Comparison of ENCODE assay signal across 18 cellular contexts in genomic region chr3:136311256-136311655, GRCh38.
"Had no signal": no experiment of that assay in that cellular context is flagged by ENCODE, and none has a peak within 500 bp of the region (broad histone marks: within the 10 kb centered on the region; RNA-seq: fewer than 3 reads in every experiment).

No MANE protein-coding gene starts in this region.

- H3K27me3 ChIP-seq: MG63, SJCRH30 had no signal

- H3K4me3 ChIP-seq: MG63, SJCRH30 had no signal

- FAIRE-seq: HepG2 had no signal

- DNase-seq: Karpas-422, KG1, MG63, NCI-H1092 treated with DMSO at 0.1 percent for 48 hours, NCI-H1436, NCI-H187, NCI-H2029, NCI-H2081 treated with DMSO at 0.1 percent for 48 hours, NCI-H2171, NCI-H226, NCI-H446, NCI-H510A, NCI-H524 treated with DMSO at 0.1 percent for 48 hours, NCI-H69, NCI-H774, SHP77 treated with DMSO at 0.1 percent for 48 hours, SJCRH30 had no signal
